8 cellular contexts compared by ENCODE assay signal in genomic region chr10:49115015-49115795, GRCh38. TPM values are rescaled to one million over a fixed set of nuclear protein-coding genes. Genes with fewer than 3 reads are reported as not detected.
DNase-seq lines count a peak whose midpoint lies in the region; ATAC-seq and TF ChIP-seq lines count a peak whose summit lies in the region.

VSTM4 (minus strand) TSS chr10:49115522; CDS start chr10:49115485, 37 bp downstream.

- H3K9me3 Mint-ChIP-seq in T-helper 1 cell treated with Interleukin-12 subunit alpha and Interleukin-12 subunit beta and Interleukin-4 antibody, amounts not matched to agents 30 μg/mL and 1 μg/mL, for 36 hours: no peaks in the 10 kb centered on the region
- H3K9me3 Mint-ChIP-seq in activated T-helper 17 cell treated with anti-CD3 and anti-CD28 coated beads, Interleukin-2, amount 50 U/mL, for 72 hours: no peaks in the 10 kb centered on the region

- H3K36me3 Mint-ChIP-seq in T-helper 1 cell treated with Interleukin-12 subunit alpha and Interleukin-12 subunit beta and Interleukin-4 antibody, amounts not matched to agents 30 μg/mL and 1 μg/mL, for 36 hours (ENCODE audit: low read depth): no peaks in the 10 kb centered on the region
- H3K36me3 Mint-ChIP-seq in activated T-helper 17 cell treated with anti-CD3 and anti-CD28 coated beads, Interleukin-2, amount 50 U/mL, for 72 hours (ENCODE audit: low read depth): no peaks in the 10 kb centered on the region

- H3K27me3 ChIP-seq in ovary: no peaks in the 10 kb centered on the region

- no peak within 1 kb of the TSS for H3K27ac Mint-ChIP-seq in T-helper 1 cell treated with Interleukin-12 subunit alpha and Interleukin-12 subunit beta and Interleukin-4 antibody, amounts not matched to agents 30 μg/mL and 1 μg/mL, for 36 hours
- no peak within 1 kb of the TSS for H3K27ac Mint-ChIP-seq in activated T-helper 17 cell treated with anti-CD3 and anti-CD28 coated beads, Interleukin-2, amount 50 U/mL, for 72 hours

- H3K4me3 ChIP-seq in ovary: peak within 1 kb of the TSS; percentile 66

- 0 to 2% (median 1%) methylated on average over 12 to 94 of the region's 95 CpGs for WGBS in ovary, 3 donors

- no peak for TF ChIP-seq POLR2A in ovary (IDR thresholded peaks at IDR 0.05)

- H3K4me1 Mint-ChIP-seq in T-helper 1 cell treated with Interleukin-12 subunit alpha and Interleukin-12 subunit beta and Interleukin-4 antibody, amounts not matched to agents 30 μg/mL and 1 μg/mL, for 36 hours (ENCODE audit: low read depth): peaks cover 4% of the 10 kb centered on the region
- H3K4me1 Mint-ChIP-seq in activated T-helper 17 cell treated with anti-CD3 and anti-CD28 coated beads, Interleukin-2, amount 50 U/mL, for 72 hours: no peaks in the 10 kb centered on the region

- intact Hi-C loops in cardiac septum (cut with DNase I): loop anchor here (2.0 kb wide), 1 partner anchor 60 kb away; no protein-coding TSS in a partner anchor
- intact Hi-C loops in ovary (cut with DNase I): loop anchor here in 2 of 4 donors (5.0 to 10.0 kb wide), 2 partner anchors 33 to 100 kb away; no protein-coding TSS in a partner anchor

- peaks cover 49% of the 10 kb centered on the region for H3K27me3 Mint-ChIP-seq in T-helper 1 cell treated with Interleukin-12 subunit alpha and Interleukin-12 subunit beta and Interleukin-4 antibody, amounts not matched to agents 30 μg/mL and 1 μg/mL, for 36 hours (ENCODE audit: low read depth)
- peaks cover 28% of the 10 kb centered on the region for H3K27me3 Mint-ChIP-seq in activated T-helper 17 cell treated with anti-CD3 and anti-CD28 coated beads, Interleukin-2, amount 50 U/mL, for 72 hours

- ATAC-seq in activated T-helper 17 cell treated with anti-CD3 and anti-CD28 coated beads, Interleukin-2, amount 50 U/mL, for 72 hours (replicated peaks): peak; percentile 52
- ATAC-seq in GM18873 (IDR thresholded peaks at IDR 0.05; ENCODE audit: low FRiP score, unreplicated experiment) (no peak), GM19467 (IDR thresholded peaks at IDR 0.05; ENCODE audit: unreplicated experiment) (no peak)

- peak within 1 kb of the TSS; percentile 89 to 90 for H3K27ac ChIP-seq in ovary

- H3K36me3 ChIP-seq in ovary: no peaks in the 10 kb centered on the region

- H3K9me3 ChIP-seq in ovary: no peaks in the 10 kb centered on the region

- no peak for DNase-seq in T-helper 1 cell
- no peak for DNase-seq in cardiac septum (ENCODE audit: low spot score)
- DNase-seq in ovary: peak; percentile 56 to 81 (median 74)
- no peak for DNase-seq in NCI-H1105 treated with DMSO at 0.1 percent for 48 hours (lab: John Stamatoyannopoulos, UW)

- H3K4me1 ChIP-seq in ovary (ENCODE audit: insufficient read depth): peaks cover 27% of the 10 kb centered on the region

- TF ChIP-seq EP300 in ovary (IDR thresholded peaks at IDR 0.05): no peak

- peak within 1 kb of the TSS; percentile 42 for H3K4me3 Mint-ChIP-seq in T-helper 1 cell treated with Interleukin-12 subunit alpha and Interleukin-12 subunit beta and Interleukin-4 antibody, amounts not matched to agents 30 μg/mL and 1 μg/mL, for 36 hours
- peak within 1 kb of the TSS; percentile 66 for H3K4me3 Mint-ChIP-seq in activated T-helper 17 cell treated with anti-CD3 and anti-CD28 coated beads, Interleukin-2, amount 50 U/mL, for 72 hours

- TF ChIP-seq CTCF in ovary (IDR thresholded peaks at IDR 0.05): peak in 1 of 3 donors; percentile 15

RNA-seq across cellular contexts. Expression of gene VSTM4, which starts in this region (rescaled TPM):
- total RNA-seq in activated T-helper 17 cell treated with anti-CD3 and anti-CD28 coated beads, Interleukin-2, amount 50 U/mL, for 72 hours: under 1 TPM; 0.06 to 0.13 TPM
- 24.4 TPM for total RNA-seq in cardiac septum
- 10 to 100 TPM; 17.3 to 68.9 (median 42.9) TPM for total RNA-seq in ovary
- polyA plus RNA-seq in ovary: 10 to 100 TPM; 28.3 to 57.1 TPM

Comparison
In these comparisons a context has a peak if more than half of its experiments do, and no peak if none do; other contexts are left out.
1. RNA of gene VSTM4 (total RNA-seq): 17.3 to 68.9 TPM in ovary and 24.4 TPM in cardiac septum (single experiment); 0.06 to 0.13 TPM in activated T-helper 17 cell treated with anti-CD3 and anti-CD28 coated beads, Interleukin-2, amount 50 U/mL, for 72 hours; every median in the first group is over 10 times any median in the second.
2. Peak in ATAC-seq in activated T-helper 17 cell treated with anti-CD3 and anti-CD28 coated beads, Interleukin-2, amount 50 U/mL, for 72 hours; RNA of the gene not detected or under 1 TPM.
3. DNase-seq: peak in ovary (5 of 5); none in T-helper 1 cell (0 of 5), cardiac septum (single experiment) and NCI-H1105 treated with DMSO at 0.1 percent for 48 hours (single experiment).